ENCODE assay signal across 19 cellular contexts in the genomic region with DNA sequence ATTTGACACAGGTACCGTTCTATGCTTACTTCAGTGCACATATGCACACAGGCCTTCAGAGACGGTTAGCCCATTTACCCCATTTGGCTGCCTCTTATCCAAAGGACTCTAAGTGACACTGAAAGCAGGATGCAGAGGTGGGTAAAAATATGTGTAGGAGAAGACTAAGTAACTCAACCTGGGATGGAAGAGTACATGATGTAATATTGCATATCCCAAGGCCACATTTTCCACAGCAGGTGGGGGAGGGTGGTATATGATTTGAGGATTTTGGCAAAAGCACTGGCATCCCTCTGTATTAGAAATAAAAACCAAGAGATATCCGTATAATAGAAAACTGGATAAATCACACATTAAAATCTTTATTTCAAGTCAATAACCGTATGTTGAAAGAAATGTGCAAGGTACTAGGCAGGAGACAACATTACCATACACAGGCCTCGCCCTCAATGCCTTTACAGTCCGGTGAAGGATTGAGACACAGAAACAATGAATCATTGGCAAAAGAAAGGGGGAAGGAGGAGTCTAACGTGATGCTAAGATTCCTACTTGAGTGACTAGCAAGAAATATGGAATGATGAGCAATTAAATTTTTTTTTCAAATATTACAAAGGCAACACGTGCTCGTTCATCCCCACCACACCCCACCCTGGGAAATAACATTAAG.
DNase-seq lines count a peak whose midpoint lies in the region; ATAC-seq and TF ChIP-seq lines count a peak whose summit lies in the region.
"Had no signal": no experiment of that assay in that cellular context is flagged by ENCODE, and none has a peak within 500 bp of the region (broad histone marks: within the 10 kb centered on the region; RNA-seq: fewer than 3 reads in every experiment).

No MANE protein-coding gene starts in this region.

- H3K4me1 Mint-ChIP-seq in activated naive CD8-positive, alpha-beta T cell treated with anti-CD3 and anti-CD28 coated beads, Interleukin-2, amount 50 U/mL, for 24 hours = peaks cover 43% of the 10 kb centered on the region
- peaks cover 54% of the 10 kb centered on the region for H3K4me1 Mint-ChIP-seq in stimulated activated memory B cell treated with anti-CD40 and anti-IgM and Interleukin-4, amounts not matched to agents 10 μg/mL and 1 μg/mL and 100 μg/mL, for 72 hours
- H3K4me1 Mint-ChIP-seq: CD8-positive, alpha-beta memory T cell had no signal

- ATAC-seq in activated naive CD8-positive, alpha-beta T cell treated with anti-CD3 and anti-CD28 coated beads, Interleukin-2, amount 50 U/mL, for 24 hours = peak; percentile 39
- ATAC-seq in stimulated activated memory B cell treated with anti-CD40 and anti-IgM and Interleukin-4, amounts not matched to agents 10 μg/mL and 1 μg/mL and 100 μg/mL, for 72 hours = no peak
- no peak for ATAC-seq in gastroesophageal sphincter
- ATAC-seq in HG02759 (IDR thresholded peaks at IDR 0.05; ENCODE audit: unreplicated experiment) = no peak
- no peak for ATAC-seq in HG02763 (IDR thresholded peaks at IDR 0.05; ENCODE audit: unreplicated experiment)

- no peaks in the 10 kb centered on the region for H3K9me3 Mint-ChIP-seq in activated naive CD8-positive, alpha-beta T cell treated with anti-CD3 and anti-CD28 coated beads, Interleukin-2, amount 50 U/mL, for 24 hours
- H3K9me3 Mint-ChIP-seq in stimulated activated memory B cell treated with anti-CD40 and anti-IgM and Interleukin-4, amounts not matched to agents 10 μg/mL and 1 μg/mL and 100 μg/mL, for 72 hours = no peaks in the 10 kb centered on the region
- H3K9me3 Mint-ChIP-seq: brain; CD8-positive, alpha-beta memory T cell; nephron; stimulated activated naive CD8-positive, alpha-beta T cell treated with anti-CD3 and anti-CD28 coated beads, Interleukin-15, amount 100 ng/mL, for 72 hours had no signal

- H3K27me3 Mint-ChIP-seq in activated naive CD8-positive, alpha-beta T cell treated with anti-CD3 and anti-CD28 coated beads, Interleukin-2, amount 50 U/mL, for 24 hours = no peaks in the 10 kb centered on the region
- no peaks in the 10 kb centered on the region for H3K27me3 Mint-ChIP-seq in stimulated activated memory B cell treated with anti-CD40 and anti-IgM and Interleukin-4, amounts not matched to agents 10 μg/mL and 1 μg/mL and 100 μg/mL, for 72 hours
- H3K27me3 Mint-ChIP-seq: brain; CD8-positive, alpha-beta memory T cell; stimulated activated naive CD8-positive, alpha-beta T cell treated with anti-CD3 and anti-CD28 coated beads, Interleukin-15, amount 100 ng/mL, for 72 hours had no signal

- no peaks in the 10 kb centered on the region for H3K36me3 Mint-ChIP-seq in activated naive CD8-positive, alpha-beta T cell treated with anti-CD3 and anti-CD28 coated beads, Interleukin-2, amount 50 U/mL, for 24 hours (ENCODE audit: low read depth)
- H3K36me3 Mint-ChIP-seq in stimulated activated memory B cell treated with anti-CD40 and anti-IgM and Interleukin-4, amounts not matched to agents 10 μg/mL and 1 μg/mL and 100 μg/mL, for 72 hours = no peaks in the 10 kb centered on the region
- H3K36me3 Mint-ChIP-seq: brain; CD8-positive, alpha-beta memory T cell had no signal

- no peaks in the 10 kb centered on the region for H3K9me3 ChIP-seq in gastroesophageal sphincter
- H3K9me3 ChIP-seq: heart left ventricle, left ventricle myocardium inferior had no signal

- no peak overlapping the region for H3K4me3 ChIP-seq in gastroesophageal sphincter
- H3K4me3 ChIP-seq: heart left ventricle, left ventricle myocardium inferior had no signal

- H3K27me3 ChIP-seq in gastroesophageal sphincter = no peaks in the 10 kb centered on the region
- H3K27me3 ChIP-seq: heart left ventricle had no signal

- WGBS in gastroesophageal sphincter (ENCODE audit: low coverage in 1 of 2), 2 donors = 57 to 60% methylated on average over 8 of the region's 9 CpGs

- no peaks in the 10 kb centered on the region for H3K36me3 ChIP-seq in gastroesophageal sphincter
- H3K36me3 ChIP-seq: heart left ventricle, left ventricle myocardium inferior had no signal

- DNase-seq in M059J (ENCODE audit: low read depth) = peak; percentile 20
- DNase-seq in activated naive CD8-positive, alpha-beta T cell treated with anti-CD3 and anti-CD28 coated beads, Interleukin-2, amount 50 U/mL, for 24 hours = no peak
- peak; percentile 22 for DNase-seq in iris pigment epithelial cell (ENCODE audit: low read depth)
- DNase-seq in AG08396 (ENCODE audit: low spot score) = no peak
- DNase-seq: activated CD4-positive, alpha-beta T cell treated with anti-CD3 and anti-CD28 coated beads, Interleukin-2, amount 50 U/mL, for 4 hours; CD8-positive, alpha-beta memory T cell; heart left ventricle; KG1; left ventricle myocardium inferior; NCI-H1694; NCI-H524 treated with DMSO at 0.1 percent for 48 hours; SHP77; stimulated activated naive CD8-positive, alpha-beta T cell treated with anti-CD3 and anti-CD28 coated beads, Interleukin-15, amount 100 ng/mL, for 72 hours had no signal

- peak overlapping the region; percentile 14 for H3K27ac Mint-ChIP-seq in activated naive CD8-positive, alpha-beta T cell treated with anti-CD3 and anti-CD28 coated beads, Interleukin-2, amount 50 U/mL, for 24 hours
- peak overlapping the region; percentile 24 for H3K27ac Mint-ChIP-seq in stimulated activated memory B cell treated with anti-CD40 and anti-IgM and Interleukin-4, amounts not matched to agents 10 μg/mL and 1 μg/mL and 100 μg/mL, for 72 hours
- H3K27ac Mint-ChIP-seq: stimulated activated naive CD8-positive, alpha-beta T cell treated with anti-CD3 and anti-CD28 coated beads, Interleukin-15, amount 100 ng/mL, for 72 hours had no signal

- no peak overlapping the region for H3K27ac ChIP-seq in gastroesophageal sphincter
- H3K27ac ChIP-seq: heart left ventricle, left ventricle myocardium inferior had no signal

- TF ChIP-seq CTCF in gastroesophageal sphincter (IDR thresholded peaks at IDR 0.05) = no peak

- peaks cover 0 to 8% (median 0%) of the 10 kb centered on the region in 3 donors for H3K4me1 ChIP-seq in gastroesophageal sphincter

- no peak for TF ChIP-seq EP300 in gastroesophageal sphincter (IDR thresholded peaks at IDR 0.05)

- no peak overlapping the region for H3K4me3 Mint-ChIP-seq in activated naive CD8-positive, alpha-beta T cell treated with anti-CD3 and anti-CD28 coated beads, Interleukin-2, amount 50 U/mL, for 24 hours
- no peak overlapping the region for H3K4me3 Mint-ChIP-seq in stimulated activated memory B cell treated with anti-CD40 and anti-IgM and Interleukin-4, amounts not matched to agents 10 μg/mL and 1 μg/mL and 100 μg/mL, for 72 hours
- H3K4me3 Mint-ChIP-seq: CD8-positive, alpha-beta memory T cell; nephron; stimulated activated naive CD8-positive, alpha-beta T cell treated with anti-CD3 and anti-CD28 coated beads, Interleukin-15, amount 100 ng/mL, for 72 hours had no signal

- TF ChIP-seq POLR2A in gastroesophageal sphincter (IDR thresholded peaks at IDR 0.05) = no peak

Comparison
In these comparisons a context has a peak if more than half of its experiments do, and no peak if none do; other contexts are left out.
1. DNase-seq: peak in M059J (single experiment) and iris pigment epithelial cell (single experiment); none in activated naive CD8-positive, alpha-beta T cell treated with anti-CD3 and anti-CD28 coated beads, Interleukin-2, amount 50 U/mL, for 24 hours (single experiment) and AG08396 (single experiment).